1 cellular context compared by ENCODE assay signal in the genomic region with DNA sequence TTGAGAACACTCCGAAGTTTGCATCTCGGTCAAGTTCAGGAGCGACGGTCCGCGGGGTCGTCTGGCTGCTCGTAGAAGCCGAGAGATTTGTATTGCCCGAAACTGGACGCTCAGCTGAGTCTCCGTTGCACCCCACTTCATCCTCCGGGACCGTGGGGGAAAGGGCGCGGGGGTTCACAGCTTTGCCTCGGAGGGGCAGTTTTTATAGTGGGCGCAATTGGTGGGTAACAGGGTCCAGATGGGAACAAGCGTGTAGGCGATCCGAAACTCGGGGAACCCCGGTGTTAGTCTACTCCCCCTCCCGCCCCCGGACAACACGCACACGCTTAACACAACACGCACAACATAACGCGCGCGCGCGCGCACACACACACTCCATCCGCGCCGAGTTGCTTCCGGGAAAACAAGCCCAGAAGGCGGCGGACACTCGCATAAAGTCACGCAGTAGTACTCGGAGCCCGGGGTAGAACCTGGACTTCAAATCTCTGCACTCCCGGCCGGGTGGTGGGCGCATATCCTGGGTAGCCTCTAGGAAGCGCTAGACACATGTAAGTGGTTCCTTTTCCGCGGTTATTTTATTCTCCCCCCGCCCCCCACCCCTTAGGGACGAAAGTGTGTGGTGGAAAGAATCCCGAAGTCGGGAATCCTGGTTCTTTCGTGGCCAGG.
TF ChIP-seq lines count a peak whose summit lies in the region.

No MANE protein-coding gene starts in this region.

TF ChIP-seq in GM12878, 131 proteins besides CTCF, POLR2A, EP300 and RAD21 (continued from another document):
- TF ChIP-seq, protein P1, sequence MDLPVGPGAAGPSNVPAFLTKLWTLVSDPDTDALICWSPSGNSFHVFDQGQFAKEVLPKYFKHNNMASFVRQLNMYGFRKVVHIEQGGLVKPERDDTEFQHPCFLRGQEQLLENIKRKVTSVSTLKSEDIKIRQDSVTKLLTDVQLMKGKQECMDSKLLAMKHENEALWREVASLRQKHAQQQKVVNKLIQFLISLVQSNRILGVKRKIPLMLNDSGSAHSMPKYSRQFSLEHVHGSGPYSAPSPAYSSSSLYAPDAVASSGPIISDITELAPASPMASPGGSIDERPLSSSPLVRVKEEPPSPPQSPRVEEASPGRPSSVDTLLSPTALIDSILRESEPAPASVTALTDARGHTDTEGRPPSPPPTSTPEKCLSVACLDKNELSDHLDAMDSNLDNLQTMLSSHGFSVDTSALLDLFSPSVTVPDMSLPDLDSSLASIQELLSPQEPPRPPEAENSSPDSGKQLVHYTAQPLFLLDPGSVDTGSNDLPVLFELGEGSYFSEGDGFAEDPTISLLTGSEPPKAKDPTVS (IDR thresholded peaks at IDR 0.05; ENCODE audit: low read depth, low read length), result no peak
- TF ChIP-seq ZNF384 (IDR thresholded peaks at IDR 0.05; ENCODE audit: borderline replicate concordance, low read depth, low read length), result no peak
